Comparison of ENCODE assay signal across 17 cellular contexts in the genomic region with DNA sequence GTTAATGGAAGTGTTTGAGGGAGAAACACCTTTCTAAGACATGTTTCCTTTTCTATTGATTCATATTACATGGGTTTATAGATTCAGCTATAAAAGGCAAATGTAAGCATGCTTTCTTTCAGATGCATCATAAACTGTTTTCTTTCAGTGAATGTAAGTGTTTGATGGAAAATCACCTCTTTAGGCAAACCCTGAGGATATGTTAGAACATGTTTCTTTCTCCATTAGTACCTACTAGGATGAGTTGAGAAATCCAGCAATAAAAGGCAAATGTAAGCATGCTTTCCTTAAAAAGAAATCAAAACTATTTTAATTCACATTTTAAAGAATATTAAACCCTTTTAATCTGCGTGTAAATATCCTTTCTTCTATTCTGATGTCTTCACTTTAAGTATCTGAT. TPM values are rescaled to one million over a fixed set of nuclear protein-coding genes. Genes with fewer than 3 reads are reported as not detected.
A peak's percentile ranks its signal among the peaks of the same experiment; 100 is the strongest.
DNase-seq lines count a peak whose midpoint lies in the region; ATAC-seq, FAIRE-seq and TF ChIP-seq lines count a peak whose summit lies in the region.
"Had no signal": no experiment of that assay in that cellular context is flagged by ENCODE, and none has a peak within 500 bp of the region (broad histone marks: within the 10 kb centered on the region; RNA-seq: fewer than 3 reads in every experiment).

No MANE protein-coding gene starts in this region.

- FAIRE-seq in G401.6 (lab: Jason Lieb, UNC): peak; percentile 46
- FAIRE-seq: GM12878, GM18507 had no signal

- H3K4me3 ChIP-seq in RWPE2 (ENCODE audit: severe bottlenecking): no peak overlapping the region
- no peak overlapping the region for H3K4me3 ChIP-seq in smooth muscle cell
- H3K4me3 ChIP-seq: BLaER1 treated with 17β-estradiol and CSF1 and Interleukin-3, amounts not matched to agents 10 nM and 100 nM; GM12878; GM23338 had no signal

- H3K4me2 ChIP-seq in smooth muscle cell: no peak overlapping the region
- H3K4me2 ChIP-seq: BLaER1 treated with 17β-estradiol and CSF1 and Interleukin-3, amounts not matched to agents 10 nM and 100 nM; GM23338 had no signal

- no peaks in the 10 kb centered on the region for H3K27me3 Mint-ChIP-seq in activated CD8-positive, alpha-beta memory T cell treated with anti-CD3 and anti-CD28 coated beads, Interleukin-2, amount 10 ng/mL, durations not matched to agents 7 days and 5 days
- no peaks in the 10 kb centered on the region for H3K27me3 Mint-ChIP-seq in CD4-positive, alpha-beta T cell
- H3K27me3 Mint-ChIP-seq: CD4-positive, CD25-positive, alpha-beta regulatory T cell had no signal

- peaks cover 88% of the 10 kb centered on the region for H4K20me1 ChIP-seq in smooth muscle cell (ENCODE audit: low read depth)

- POLR2A ChIA-PET in CD4-positive, alpha-beta T cell (lab: Charles Lee): no interaction called here

- DNase-seq in RWPE2 (ENCODE audit: low spot score) (no peak), epithelial cell of prostate (ENCODE audit: low read depth, low spot score) (no peak), smooth muscle cell (lab: John Stamatoyannopoulos, UW; ENCODE audit: unreplicated experiment) (no peak), cardiac septum (ENCODE audit: low spot score) (no peak)
- DNase-seq in activated CD8-positive, alpha-beta memory T cell treated with anti-CD3 and anti-CD28 coated beads, Interleukin-2, amount 10 ng/mL, durations not matched to agents 7 days and 5 days: no peak
- DNase-seq in CD4-positive, alpha-beta T cell: no peak
- DNase-seq: ACHN; Calu3; CD4-positive, CD25-positive, alpha-beta regulatory T cell; DMS 273 treated with DMSO at 0.1 percent for 48 hours; H7 had no signal

- no peaks in the 10 kb centered on the region for H3F3A ChIP-seq in smooth muscle cell (ENCODE audit: low read depth)

- peak; percentile 50; the same call in 2 of the 3 replicates for ATAC-seq in RWPE2 (ENCODE audit: low read depth)
- no peak for ATAC-seq in activated CD8-positive, alpha-beta memory T cell treated with anti-CD3 and anti-CD28 coated beads, Interleukin-2, amount 10 ng/mL, durations not matched to agents 7 days and 5 days
- ATAC-seq in CD4-positive, alpha-beta T cell (ENCODE audit: poor library complexity): no peak
- ATAC-seq: GM12878, GM23338 had no signal

- H3K36me3 ChIP-seq in RWPE2 (ENCODE audit: low read depth) (0 out of 2 replicates have a peak, but pooled peaks cover 4% of the 10 kb centered on the region), smooth muscle cell (ENCODE audit: low read depth) (no peaks in the 10 kb centered on the region)

- CTCF ChIA-PET in activated CD8-positive, alpha-beta memory T cell treated with anti-CD3 and anti-CD28 coated beads, Interleukin-2, amount 10 ng/mL, durations not matched to agents 7 days and 5 days (lab: Charles Lee): no interaction called here
- CTCF ChIA-PET in CD4-positive, alpha-beta T cell (lab: Charles Lee): no interaction called here

- no peak overlapping the region for H3K27ac ChIP-seq in RWPE2 (ENCODE audit: poor library complexity, severe bottlenecking)
- peak overlapping the region; percentile 50 for H3K27ac ChIP-seq in epithelial cell of prostate
- peak overlapping the region; percentile 19 for H3K27ac ChIP-seq in smooth muscle cell (ENCODE audit: low read depth)
- no peak overlapping the region for H3K27ac ChIP-seq in CD4-positive, alpha-beta T cell (ENCODE audit: low read depth, low read length)
- H3K27ac ChIP-seq: BLaER1 treated with 17β-estradiol and CSF1 and Interleukin-3, amounts not matched to agents 10 nM and 100 nM; HL-60 had no signal

- H3K4me1 ChIP-seq in RWPE2 (ENCODE audit: insufficient read depth, poor library complexity, severe bottlenecking) (peaks cover 11% of the 10 kb centered on the region), smooth muscle cell (ENCODE audit: low read depth) (no peaks in the 10 kb centered on the region)

- 97% methylated on average over 1 of the region's 1 CpG for WGBS in smooth muscle cell (ENCODE audit: low lambda C conversion rate)

- peaks cover 54% of the 10 kb centered on the region for H3K36me3 Mint-ChIP-seq in activated CD8-positive, alpha-beta memory T cell treated with anti-CD3 and anti-CD28 coated beads, Interleukin-2, amount 10 ng/mL, durations not matched to agents 7 days and 5 days
- H3K36me3 Mint-ChIP-seq in CD4-positive, alpha-beta T cell (ENCODE audit: low read depth): peaks cover 57% of the 10 kb centered on the region

- H3K27me3 ChIP-seq in RWPE2 (ENCODE audit: insufficient read depth, poor library complexity, severe bottlenecking) (no peaks in the 10 kb centered on the region), smooth muscle cell (ENCODE audit: low read depth) (no peaks in the 10 kb centered on the region)
- no peaks in the 10 kb centered on the region for H3K27me3 ChIP-seq in CD4-positive, alpha-beta T cell (ENCODE audit: control insufficient read depth, insufficient read depth, low read length)
- H3K27me3 ChIP-seq: BLaER1 treated with 17β-estradiol and CSF1 and Interleukin-3, amounts not matched to agents 10 nM and 100 nM had no signal

- no peaks in the 10 kb centered on the region for H3K4me1 Mint-ChIP-seq in activated CD8-positive, alpha-beta memory T cell treated with anti-CD3 and anti-CD28 coated beads, Interleukin-2, amount 10 ng/mL, durations not matched to agents 7 days and 5 days
- H3K4me1 Mint-ChIP-seq in CD4-positive, alpha-beta T cell (ENCODE audit: low read depth): peaks cover 28% of the 10 kb centered on the region
- H3K4me1 Mint-ChIP-seq: GM23338 had no signal

- H3K9me3 ChIP-seq in RWPE2 (ENCODE audit: severe bottlenecking): no peaks in the 10 kb centered on the region
- H3K9me3 ChIP-seq in smooth muscle cell (replicated peaks; ENCODE audit: low read depth): no peaks in the 10 kb centered on the region
- peaks cover 5% of the 10 kb centered on the region for H3K9me3 ChIP-seq in CD4-positive, alpha-beta T cell (ENCODE audit: control insufficient read depth, low read length)

- H3K27ac Mint-ChIP-seq in activated CD8-positive, alpha-beta memory T cell treated with anti-CD3 and anti-CD28 coated beads, Interleukin-2, amount 10 ng/mL, durations not matched to agents 7 days and 5 days: no peak overlapping the region
- H3K27ac Mint-ChIP-seq in CD4-positive, alpha-beta T cell: no peak overlapping the region
- H3K27ac Mint-ChIP-seq: GM23338 had no signal

- TF ChIP-seq CTCF in RWPE2 (IDR thresholded peaks at IDR 0.05; ENCODE audit: poor library complexity, severe bottlenecking) (no peak), smooth muscle cell (IDR thresholded peaks at IDR 0.05; ENCODE audit: borderline replicate concordance, insufficient read depth, poor library complexity, severe bottlenecking) (no peak)
- TF ChIP-seq CTCF in CD4-positive, alpha-beta T cell (IDR thresholded peaks at IDR 0.05): no peak

- H3K9ac ChIP-seq in smooth muscle cell (ENCODE audit: low read depth): no peak overlapping the region
- H3K9ac ChIP-seq: BLaER1 treated with 17β-estradiol and CSF1 and Interleukin-3, amounts not matched to agents 10 nM and 100 nM had no signal

- H3K9me3 Mint-ChIP-seq in activated CD8-positive, alpha-beta memory T cell treated with anti-CD3 and anti-CD28 coated beads, Interleukin-2, amount 10 ng/mL, durations not matched to agents 7 days and 5 days (ENCODE audit: low read depth): peaks cover 24% of the 10 kb centered on the region
- H3K9me3 Mint-ChIP-seq in CD4-positive, alpha-beta T cell: peaks cover 4% of the 10 kb centered on the region

- intact Hi-C loops in CD4-positive, alpha-beta T cell (cut with DNase I, micrococcal nuclease): no loop called here
- intact Hi-C loops in cardiac septum (cut with DNase I): no loop called here

- peaks cover 99% of the 10 kb centered on the region for H3K79me2 ChIP-seq in smooth muscle cell (ENCODE audit: low read depth)

- no peak overlapping the region for H2AFZ ChIP-seq in smooth muscle cell (ENCODE audit: low read depth)
- H2AFZ ChIP-seq: GM23338 had no signal

- no peak overlapping the region for H3K4me3 Mint-ChIP-seq in activated CD8-positive, alpha-beta memory T cell treated with anti-CD3 and anti-CD28 coated beads, Interleukin-2, amount 10 ng/mL, durations not matched to agents 7 days and 5 days
- H3K4me3 Mint-ChIP-seq in CD4-positive, alpha-beta T cell: no peak overlapping the region
- H3K4me3 Mint-ChIP-seq: CD4-positive, CD25-positive, alpha-beta regulatory T cell; GM23338 had no signal

RNA-seq across cellular contexts. Expression of a gene that starts 31.6 kb away (rescaled TPM):
- total RNA-seq in smooth muscle cell (35.8 and 47.4 TPM in 2 replicates), cardiac septum (31.6 TPM)
- polyA plus RNA-seq in smooth muscle cell: 8.8 and 11.4 TPM in 2 replicates
- 10 to 100 TPM; 25.5 to 30.3 TPM for total RNA-seq in activated CD8-positive, alpha-beta memory T cell treated with anti-CD3 and anti-CD28 coated beads, Interleukin-2, amount 10 ng/mL, durations not matched to agents 7 days and 5 days
- 10 to 100 TPM; 34.5 to 34.7 TPM for total RNA-seq in CD4-positive, alpha-beta T cell

Comparison
In these comparisons a context has a peak if more than half of its experiments do, and no peak if none do; other contexts are left out.
1. H3K27ac ChIP-seq: peak in epithelial cell of prostate (single experiment) and smooth muscle cell (single experiment); none in RWPE2 (single experiment) and CD4-positive, alpha-beta T cell (single experiment).